ENCODE assay signal across 8 cellular contexts in the genomic region with DNA sequence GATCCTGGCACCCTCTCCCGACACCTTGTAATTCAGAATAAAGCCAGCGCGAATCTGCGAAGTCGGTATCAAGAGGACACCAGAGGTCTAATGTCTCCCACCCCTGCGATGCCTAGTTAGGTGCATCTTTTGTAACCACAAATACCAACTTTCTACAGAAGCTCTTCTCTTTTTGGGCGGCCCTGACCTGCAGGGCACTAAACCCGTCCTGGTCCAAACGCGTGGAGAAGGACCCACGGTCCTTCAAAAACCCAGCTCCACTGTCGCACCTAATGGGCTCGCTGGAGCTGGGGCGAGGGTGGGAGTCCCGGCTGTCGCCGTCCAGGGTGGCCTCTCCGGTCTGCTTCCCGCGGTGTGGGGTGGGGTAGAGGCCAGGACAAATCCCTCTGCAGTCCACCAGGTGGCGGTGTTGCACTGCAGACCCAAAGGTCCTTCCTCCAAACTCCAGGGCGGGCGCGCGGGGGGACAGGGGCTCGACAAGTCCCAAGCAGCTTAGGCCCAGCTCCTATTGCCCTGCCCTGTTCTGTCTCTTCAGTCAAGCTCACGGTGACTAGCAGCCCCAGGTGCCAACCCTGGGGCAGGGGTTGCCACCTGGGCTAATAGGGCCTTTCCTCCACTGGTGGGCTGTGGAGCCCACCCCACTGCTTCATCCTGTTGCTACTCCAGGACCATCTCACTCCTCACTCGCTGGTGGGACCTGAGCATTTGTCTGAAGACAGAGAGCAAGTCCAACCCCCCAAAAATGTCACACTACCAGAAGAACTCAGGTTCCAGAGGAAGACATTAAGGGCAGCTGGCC. TPM values are rescaled to one million over a fixed set of nuclear protein-coding genes. Genes with fewer than 3 reads are reported as not detected.
A peak's percentile ranks its signal among the peaks of the same experiment; 100 is the strongest.
DNase-seq lines count a peak whose midpoint lies in the region; ATAC-seq and TF ChIP-seq lines count a peak whose summit lies in the region.

No MANE protein-coding gene starts in this region.

- peaks cover 16% of the 10 kb centered on the region for H3K4me1 Mint-ChIP-seq in activated naive CD4-positive, alpha-beta T cell treated with anti-CD3 and anti-CD28 coated beads, Interleukin-2, amount 50 U/mL, for 24 hours

- H3K79me1 ChIP-seq in trophoblast cell (ENCODE audit: low read length): no peaks in the 10 kb centered on the region

- ATAC-seq in SK-N-SH treated with all-trans-retinoic acid at 6 μM for 48 hours (peak; percentile 81), Right ventricle myocardium inferior (peak; percentile 67), upper lobe of right lung (peak; percentile 76), GM18498 (IDR thresholded peaks at IDR 0.05; ENCODE audit: unreplicated experiment) (no peak)

- DNase-seq in GM12865 (ENCODE audit: low read depth) (peak; percentile 85), LNCaP clone FGC (ENCODE audit: low read depth) (no peak), Right ventricle myocardium inferior (ENCODE audit: missing footprints) (peak; percentile 90), trophoblast cell (peak; percentile 54 to 78), upper lobe of right lung (peak; percentile 90)

- peaks cover 37% of the 10 kb centered on the region for H3K27me3 Mint-ChIP-seq in activated naive CD4-positive, alpha-beta T cell treated with anti-CD3 and anti-CD28 coated beads, Interleukin-2, amount 50 U/mL, for 24 hours

- H4K91ac ChIP-seq in trophoblast cell (ENCODE audit: low read depth, low read length): no peak overlapping the region

- H3K9me3 Mint-ChIP-seq in activated naive CD4-positive, alpha-beta T cell treated with anti-CD3 and anti-CD28 coated beads, Interleukin-2, amount 50 U/mL, for 24 hours: no peaks in the 10 kb centered on the region

- no peak overlapping the region for H4K8ac ChIP-seq in trophoblast cell (ENCODE audit: low read depth, low read length)

- H3K4ac ChIP-seq in trophoblast cell (ENCODE audit: low read depth, low read length): no peak overlapping the region

- peak overlapping the region; percentile 71 for H3K4me3 Mint-ChIP-seq in activated naive CD4-positive, alpha-beta T cell treated with anti-CD3 and anti-CD28 coated beads, Interleukin-2, amount 50 U/mL, for 24 hours

- H2BK120ac ChIP-seq in trophoblast cell (ENCODE audit: insufficient read depth, low read length, poor library complexity): no peak overlapping the region

- H3K4me3 ChIP-seq in GM12865 (ENCODE audit: low read depth, low read length) (no peak overlapping the region), LNCaP clone FGC (ENCODE audit: low read depth, low read length) (no peak overlapping the region), trophoblast cell (ENCODE audit: low read depth, low read length) (no peak overlapping the region), upper lobe of right lung (no peak overlapping the region)

- H2AFZ ChIP-seq in trophoblast cell (ENCODE audit: insufficient read depth, low read length, poor library complexity): no peak overlapping the region

- WGBS in trophoblast cell (ENCODE audit: extremely low coverage, insufficient coverage, insufficient read length): no CpG with 5 or more reads among the region's 28 CpGs

- H3K9ac ChIP-seq in trophoblast cell (ENCODE audit: low read length): no peak overlapping the region

- no peak overlapping the region for H4K12ac ChIP-seq in trophoblast cell (ENCODE audit: low read depth, low read length)

- no peak overlapping the region for H3K4me2 ChIP-seq in trophoblast cell (ENCODE audit: low read length)

- no peaks in the 10 kb centered on the region for H3K36me3 Mint-ChIP-seq in activated naive CD4-positive, alpha-beta T cell treated with anti-CD3 and anti-CD28 coated beads, Interleukin-2, amount 50 U/mL, for 24 hours

- H3K18ac ChIP-seq in trophoblast cell (ENCODE audit: low read length): no peak overlapping the region

- no peak overlapping the region for H3K23ac ChIP-seq in trophoblast cell (ENCODE audit: low read length)

- H2BK12ac ChIP-seq in trophoblast cell (ENCODE audit: low read length): no peak overlapping the region

- intact Hi-C loops in Right ventricle myocardium inferior (cut with DNase I): loop anchor here (1.0 to 2.0 kb wide), 2 partner anchors 97 to 158 kb away; no protein-coding TSS in a partner anchor
- intact Hi-C loops in upper lobe of right lung (cut with DNase I): loop anchor here (10.0 kb wide), 2 partner anchors 98 to 158 kb away; no protein-coding TSS in a partner anchor

- H3K9me3 ChIP-seq in trophoblast cell (ENCODE audit: insufficient read depth, low read depth, low read length): peaks cover 17% of the 10 kb centered on the region
- H3K9me3 ChIP-seq in upper lobe of right lung: no peaks in the 10 kb centered on the region

- H3K79me2 ChIP-seq in trophoblast cell (ENCODE audit: control insufficient read depth, insufficient read depth, low read length, poor library complexity): no peaks in the 10 kb centered on the region

- peak; percentile 93 for TF ChIP-seq CTCF in GM12865 (IDR thresholded peaks at IDR 0.05; ENCODE audit: insufficient read depth, low read depth, low read length, missing control alignments)
- TF ChIP-seq CTCF in LNCaP clone FGC (IDR thresholded peaks at IDR 0.05; ENCODE audit: control insufficient read depth, extremely low read depth, insufficient read depth): peak; percentile 89
- peak; percentile 94 for TF ChIP-seq CTCF in upper lobe of right lung (IDR thresholded peaks at IDR 0.05)

- H3K27me3 ChIP-seq in trophoblast cell (ENCODE audit: insufficient read depth, low read length): peaks cover 76% of the 10 kb centered on the region
- peaks cover 73% of the 10 kb centered on the region for H3K27me3 ChIP-seq in upper lobe of right lung

- H2BK5ac ChIP-seq in trophoblast cell (ENCODE audit: low read depth, low read length, poor library complexity): no peak overlapping the region

- no peak overlapping the region for H3K14ac ChIP-seq in trophoblast cell (ENCODE audit: low read length)

- peaks cover 2 to 3% of the 10 kb centered on the region in 2 experiments for H3K4me1 ChIP-seq in trophoblast cell (ENCODE audit: control insufficient read depth in 1 of 2, insufficient read depth in 2 of 2, low read length in 2 of 2)
- peaks cover 25% of the 10 kb centered on the region for H3K4me1 ChIP-seq in upper lobe of right lung

- H3K27ac Mint-ChIP-seq in activated naive CD4-positive, alpha-beta T cell treated with anti-CD3 and anti-CD28 coated beads, Interleukin-2, amount 50 U/mL, for 24 hours: peak overlapping the region; percentile 84

- H2AK5ac ChIP-seq in trophoblast cell (ENCODE audit: low read length): no peak overlapping the region

- H3K27ac ChIP-seq in trophoblast cell (ENCODE audit: low read depth, low read length) (no peak overlapping the region), upper lobe of right lung (no peak overlapping the region)

- H3K36me3 ChIP-seq in trophoblast cell (ENCODE audit: control insufficient read depth in 1 of 2, insufficient read depth in 2 of 2, low read length in 2 of 2): no peaks in the 10 kb centered on the region
- H3K36me3 ChIP-seq in upper lobe of right lung: no peaks in the 10 kb centered on the region

TF ChIP-seq in SK-N-SH treated with all-trans-retinoic acid at 6 μM for 48 hours, 23 proteins besides CTCF, POLR2A, EP300 and RAD21 (continues in another document):
- TF ChIP-seq ARNTL (CRISPR knock-in tag; IDR thresholded peaks at IDR 0.05; ENCODE audit: borderline replicate concordance, low read depth) (no peak), CSDC2 (CRISPR knock-in tag; IDR thresholded peaks at IDR 0.05) (no peak), ZC3H10 (CRISPR knock-in tag; IDR thresholded peaks at IDR 0.05) (no peak), ZNF565 (CRISPR knock-in tag; conservative IDR thresholded peaks at IDR 0.05; ENCODE audit: low read depth) (no peak), ZNF8 (CRISPR knock-in tag; IDR thresholded peaks at IDR 0.05) (no peak), OSR1 (CRISPR knock-in tag; IDR thresholded peaks at IDR 0.05) (no peak)
- TF ChIP-seq, protein P1, sequence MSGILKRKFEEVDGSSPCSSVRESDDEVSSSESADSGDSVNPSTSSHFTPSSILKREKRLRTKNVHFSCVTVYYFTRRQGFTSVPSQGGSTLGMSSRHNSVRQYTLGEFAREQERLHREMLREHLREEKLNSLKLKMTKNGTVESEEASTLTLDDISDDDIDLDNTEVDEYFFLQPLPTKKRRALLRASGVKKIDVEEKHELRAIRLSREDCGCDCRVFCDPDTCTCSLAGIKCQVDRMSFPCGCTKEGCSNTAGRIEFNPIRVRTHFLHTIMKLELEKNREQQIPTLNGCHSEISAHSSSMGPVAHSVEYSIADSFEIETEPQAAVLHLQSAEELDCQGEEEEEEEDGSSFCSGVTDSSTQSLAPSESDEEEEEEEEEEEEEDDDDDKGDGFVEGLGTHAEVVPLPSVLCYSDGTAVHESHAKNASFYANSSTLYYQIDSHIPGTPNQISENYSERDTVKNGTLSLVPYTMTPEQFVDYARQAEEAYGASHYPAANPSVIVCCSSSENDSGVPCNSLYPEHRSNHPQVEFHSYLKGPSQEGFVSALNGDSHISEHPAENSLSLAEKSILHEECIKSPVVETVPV (CRISPR knock-in tag; IDR thresholded peaks at IDR 0.05): no peak
- TF ChIP-seq, protein P2, sequence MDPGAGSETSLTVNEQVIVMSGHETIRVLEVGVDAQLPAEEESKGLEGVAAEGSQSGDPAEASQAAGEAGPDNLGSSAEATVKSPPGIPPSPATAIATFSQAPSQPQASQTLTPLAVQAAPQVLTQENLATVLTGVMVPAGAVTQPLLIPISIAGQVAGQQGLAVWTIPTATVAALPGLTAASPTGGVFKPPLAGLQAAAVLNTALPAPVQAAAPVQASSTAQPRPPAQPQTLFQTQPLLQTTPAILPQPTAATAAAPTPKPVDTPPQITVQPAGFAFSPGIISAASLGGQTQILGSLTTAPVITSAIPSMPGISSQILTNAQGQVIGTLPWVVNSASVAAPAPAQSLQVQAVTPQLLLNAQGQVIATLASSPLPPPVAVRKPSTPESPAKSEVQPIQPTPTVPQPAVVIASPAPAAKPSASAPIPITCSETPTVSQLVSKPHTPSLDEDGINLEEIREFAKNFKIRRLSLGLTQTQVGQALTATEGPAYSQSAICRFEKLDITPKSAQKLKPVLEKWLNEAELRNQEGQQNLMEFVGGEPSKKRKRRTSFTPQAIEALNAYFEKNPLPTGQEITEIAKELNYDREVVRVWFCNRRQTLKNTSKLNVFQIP (CRISPR knock-in tag; IDR thresholded peaks at IDR 0.05; ENCODE audit: borderline replicate concordance, low read depth): no peak

RNA-seq across cellular contexts. Expression of a gene that starts 2.7 kb away (rescaled TPM):
- not detected for total RNA-seq in Right ventricle myocardium inferior
- not detected in 2 replicates for polyA plus RNA-seq in trophoblast cell (2013)
- not detected for total RNA-seq in upper lobe of right lung

RNA-seq across cellular contexts. Expression of a gene that starts 10.9 kb away (rescaled TPM):
- total RNA-seq in Right ventricle myocardium inferior: 58.8 TPM
- polyA plus RNA-seq in trophoblast cell (2013): 48.3 and 50.2 TPM in 2 replicates
- 56.9 TPM for total RNA-seq in upper lobe of right lung

RNA-seq across cellular contexts. Expression of a gene that starts 14.2 kb away (rescaled TPM):
- 10.6 TPM for total RNA-seq in Right ventricle myocardium inferior
- 1.3 and 1.4 TPM in 2 replicates for polyA plus RNA-seq in trophoblast cell (2013)
- 16.9 TPM for total RNA-seq in upper lobe of right lung

RNA-seq across cellular contexts. Expression of a gene that starts 40.8 kb away (rescaled TPM):
- total RNA-seq in Right ventricle myocardium inferior (54.6 TPM), upper lobe of right lung (12.7 TPM)
- 2.8 and 3.9 TPM in 2 replicates for polyA plus RNA-seq in trophoblast cell (2013)

RNA-seq across cellular contexts. Expression of a gene that starts 47.3 kb away (rescaled TPM):
- total RNA-seq in Right ventricle myocardium inferior (264 TPM), upper lobe of right lung (308 TPM)
- 730 and 785 TPM in 2 replicates for polyA plus RNA-seq in trophoblast cell (2013)
